ENCODE assay signal across 24 cellular contexts in genomic region chr5:17135050-17135449, GRCh38.
"Had no signal": no experiment of that assay in that cellular context is flagged by ENCODE, and none has a peak within 500 bp of the region (broad histone marks: within the 10 kb centered on the region; RNA-seq: fewer than 3 reads in every experiment).

No MANE protein-coding gene starts in this region.

- ATAC-seq: effector memory CD8-positive, alpha-beta T cell; esophagus mucosa; foreskin keratinocyte; gastrocnemius medialis; gastroesophageal sphincter; heart left ventricle; heart right ventricle had no signal

- H3K27ac ChIP-seq: colonic mucosa, coronary artery, dorsolateral prefrontal cortex, epithelial cell of prostate, esophagus muscularis mucosa, esophagus squamous epithelium, foreskin keratinocyte, gastrocnemius medialis, gastroesophageal sphincter, heart left ventricle, heart right ventricle had no signal

- H3K4me1 ChIP-seq: colonic mucosa, esophagus muscularis mucosa, esophagus squamous epithelium, foreskin keratinocyte, gastrocnemius medialis, gastroesophageal sphincter had no signal

- H3K4me3 ChIP-seq: colonic mucosa, coronary artery, dorsolateral prefrontal cortex, esophagus muscularis mucosa, esophagus squamous epithelium, gastrocnemius medialis, gastroesophageal sphincter, heart left ventricle, heart right ventricle had no signal

- H3K27me3 ChIP-seq: colonic mucosa, dorsolateral prefrontal cortex, esophagus muscularis mucosa, esophagus squamous epithelium, foreskin keratinocyte, gastrocnemius medialis, heart left ventricle, heart right ventricle had no signal

- DNase-seq: colonic mucosa; cortex of kidney; dermis blood vessel endothelial cell; dorsolateral prefrontal cortex; effector CD4-positive, alpha-beta T cell; effector CD8-positive, alpha-beta T cell; effector memory CD4-positive, alpha-beta T cell; effector memory CD8-positive, alpha-beta T cell; endodermal cell; erythroblast; esophagus squamous epithelium; foreskin fibroblast; foreskin keratinocyte; foreskin melanocyte; gastrocnemius medialis; glutamatergic neuron; head of caudate nucleus; heart left ventricle; heart right ventricle had no signal

- H3K9me3 ChIP-seq: colonic mucosa, esophagus muscularis mucosa, esophagus squamous epithelium, gastrocnemius medialis, gastroesophageal sphincter, heart left ventricle, heart right ventricle had no signal

- H3K36me3 ChIP-seq: colonic mucosa, esophagus muscularis mucosa, esophagus squamous epithelium, gastrocnemius medialis, gastroesophageal sphincter, heart left ventricle, heart right ventricle had no signal
